In genomic region chr5:180291943-180292831, GRCh38 we compare ENCODE assay signal across 1 cellular context.
TF ChIP-seq lines count a peak whose summit lies in the region.

TSS of gene MAPK9 (minus strand) at chr5:180292083. CDS start at chr5:180280561, 11,522 bp downstream.

TF ChIP-seq in WTC11, 78 proteins besides CTCF, POLR2A, EP300 and RAD21 (continued from another document and continues in another):
- TF ChIP-seq STAT6 (CRISPR knock-in tag; conservative IDR thresholded peaks at IDR 0.05; ENCODE audit: low read depth) (no peak), HMGA2 (CRISPR knock-in tag; IDR thresholded peaks at IDR 0.05) (no peak), GRHL2 (CRISPR knock-in tag; IDR thresholded peaks at IDR 0.05; ENCODE audit: insufficient replicate concordance, severe bottlenecking) (no peak), USF1 (CRISPR knock-in tag; IDR thresholded peaks at IDR 0.05) (peak; percentile 26; the same call in 1 of the 2 replicates), MYBL2 (CRISPR knock-in tag; IDR thresholded peaks at IDR 0.05) (peak; percentile 34; the same call in 1 of the 2 replicates), NR1H2 (CRISPR knock-in tag; IDR thresholded peaks at IDR 0.05) (no peak), JUN (CRISPR knock-in tag; IDR thresholded peaks at IDR 0.05) (peak; percentile 62; the same call in 1 of the 2 replicates), ZNF219 (CRISPR knock-in tag; IDR thresholded peaks at IDR 0.05; ENCODE audit: borderline replicate concordance) (no peak), GABPB1 (CRISPR knock-in tag; IDR thresholded peaks at IDR 0.05) (no peak), TEAD4 (CRISPR knock-in tag; IDR thresholded peaks at IDR 0.05) (no peak), RORB (CRISPR knock-in tag; IDR thresholded peaks at IDR 0.05) (no peak), IRF2 (CRISPR knock-in tag; IDR thresholded peaks at IDR 0.05; ENCODE audit: borderline replicate concordance, low read depth) (no peak), CBFB (CRISPR knock-in tag; IDR thresholded peaks at IDR 0.05; ENCODE audit: low read depth) (0 out of 2 replicates have a peak, but pooled peaks have one; percentile 29), ZNF425 (CRISPR knock-in tag; conservative IDR thresholded peaks at IDR 0.05) (no peak), NR2C2 (CRISPR knock-in tag; IDR thresholded peaks at IDR 0.05) (0 out of 2 replicates have a peak, but pooled peaks have one; percentile 19), EMX1 (CRISPR knock-in tag; IDR thresholded peaks at IDR 0.05) (no peak), ZNF263 (CRISPR knock-in tag; IDR thresholded peaks at IDR 0.05; ENCODE audit: low read depth) (0 out of 2 replicates have a peak, but pooled peaks have one; percentile 47), E2F5 (CRISPR knock-in tag; IDR thresholded peaks at IDR 0.05) (0 out of 2 replicates have a peak, but pooled peaks have one; percentile 50), NFYB (CRISPR knock-in tag; conservative IDR thresholded peaks at IDR 0.05; ENCODE audit: low read depth) (peak; percentile 95), ARID4B (CRISPR knock-in tag; IDR thresholded peaks at IDR 0.05; ENCODE audit: borderline replicate concordance) (peak; percentile 65), SOX15 (CRISPR knock-in tag; IDR thresholded peaks at IDR 0.05) (no peak), FOXP1 (CRISPR knock-in tag; IDR thresholded peaks at IDR 0.05; ENCODE audit: borderline replicate concordance) (peak; percentile 65; the same call in 1 of the 2 replicates), NR3C1 (CRISPR knock-in tag; conservative IDR thresholded peaks at IDR 0.05; ENCODE audit: low read depth) (0 out of 2 replicates have a peak, but pooled peaks have one; percentile 39), ETV6 (CRISPR knock-in tag; IDR thresholded peaks at IDR 0.05) (no peak), ZNF512 (CRISPR knock-in tag; IDR thresholded peaks at IDR 0.05; ENCODE audit: borderline replicate concordance) (no peak), ZNF671 (CRISPR knock-in tag; IDR thresholded peaks at IDR 0.05) (no peak)
- TF ChIP-seq, protein P1, sequence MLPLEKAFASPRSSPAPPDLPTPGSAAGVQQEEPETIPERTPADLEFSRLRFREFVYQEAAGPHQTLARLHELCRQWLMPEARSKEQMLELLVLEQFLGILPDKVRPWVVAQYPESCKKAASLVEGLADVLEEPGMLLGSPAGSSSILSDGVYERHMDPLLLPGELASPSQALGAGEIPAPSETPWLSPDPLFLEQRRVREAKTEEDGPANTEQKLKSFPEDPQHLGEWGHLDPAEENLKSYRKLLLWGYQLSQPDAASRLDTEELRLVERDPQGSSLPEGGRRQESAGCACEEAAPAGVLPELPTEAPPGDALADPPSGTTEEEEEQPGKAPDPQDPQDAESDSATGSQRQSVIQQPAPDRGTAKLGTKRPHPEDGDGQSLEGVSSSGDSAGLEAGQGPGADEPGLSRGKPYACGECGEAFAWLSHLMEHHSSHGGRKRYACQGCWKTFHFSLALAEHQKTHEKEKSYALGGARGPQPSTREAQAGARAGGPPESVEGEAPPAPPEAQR (CRISPR knock-in tag; IDR thresholded peaks at IDR 0.05), result no peak
- TF ChIP-seq, protein P2, sequence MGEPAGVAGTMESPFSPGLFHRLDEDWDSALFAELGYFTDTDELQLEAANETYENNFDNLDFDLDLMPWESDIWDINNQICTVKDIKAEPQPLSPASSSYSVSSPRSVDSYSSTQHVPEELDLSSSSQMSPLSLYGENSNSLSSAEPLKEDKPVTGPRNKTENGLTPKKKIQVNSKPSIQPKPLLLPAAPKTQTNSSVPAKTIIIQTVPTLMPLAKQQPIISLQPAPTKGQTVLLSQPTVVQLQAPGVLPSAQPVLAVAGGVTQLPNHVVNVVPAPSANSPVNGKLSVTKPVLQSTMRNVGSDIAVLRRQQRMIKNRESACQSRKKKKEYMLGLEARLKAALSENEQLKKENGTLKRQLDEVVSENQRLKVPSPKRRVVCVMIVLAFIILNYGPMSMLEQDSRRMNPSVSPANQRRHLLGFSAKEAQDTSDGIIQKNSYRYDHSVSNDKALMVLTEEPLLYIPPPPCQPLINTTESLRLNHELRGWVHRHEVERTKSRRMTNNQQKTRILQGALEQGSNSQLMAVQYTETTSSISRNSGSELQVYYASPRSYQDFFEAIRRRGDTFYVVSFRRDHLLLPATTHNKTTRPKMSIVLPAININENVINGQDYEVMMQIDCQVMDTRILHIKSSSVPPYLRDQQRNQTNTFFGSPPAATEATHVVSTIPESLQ (CRISPR knock-in tag; IDR thresholded peaks at IDR 0.05), result no peak
- TF ChIP-seq, protein P3, sequence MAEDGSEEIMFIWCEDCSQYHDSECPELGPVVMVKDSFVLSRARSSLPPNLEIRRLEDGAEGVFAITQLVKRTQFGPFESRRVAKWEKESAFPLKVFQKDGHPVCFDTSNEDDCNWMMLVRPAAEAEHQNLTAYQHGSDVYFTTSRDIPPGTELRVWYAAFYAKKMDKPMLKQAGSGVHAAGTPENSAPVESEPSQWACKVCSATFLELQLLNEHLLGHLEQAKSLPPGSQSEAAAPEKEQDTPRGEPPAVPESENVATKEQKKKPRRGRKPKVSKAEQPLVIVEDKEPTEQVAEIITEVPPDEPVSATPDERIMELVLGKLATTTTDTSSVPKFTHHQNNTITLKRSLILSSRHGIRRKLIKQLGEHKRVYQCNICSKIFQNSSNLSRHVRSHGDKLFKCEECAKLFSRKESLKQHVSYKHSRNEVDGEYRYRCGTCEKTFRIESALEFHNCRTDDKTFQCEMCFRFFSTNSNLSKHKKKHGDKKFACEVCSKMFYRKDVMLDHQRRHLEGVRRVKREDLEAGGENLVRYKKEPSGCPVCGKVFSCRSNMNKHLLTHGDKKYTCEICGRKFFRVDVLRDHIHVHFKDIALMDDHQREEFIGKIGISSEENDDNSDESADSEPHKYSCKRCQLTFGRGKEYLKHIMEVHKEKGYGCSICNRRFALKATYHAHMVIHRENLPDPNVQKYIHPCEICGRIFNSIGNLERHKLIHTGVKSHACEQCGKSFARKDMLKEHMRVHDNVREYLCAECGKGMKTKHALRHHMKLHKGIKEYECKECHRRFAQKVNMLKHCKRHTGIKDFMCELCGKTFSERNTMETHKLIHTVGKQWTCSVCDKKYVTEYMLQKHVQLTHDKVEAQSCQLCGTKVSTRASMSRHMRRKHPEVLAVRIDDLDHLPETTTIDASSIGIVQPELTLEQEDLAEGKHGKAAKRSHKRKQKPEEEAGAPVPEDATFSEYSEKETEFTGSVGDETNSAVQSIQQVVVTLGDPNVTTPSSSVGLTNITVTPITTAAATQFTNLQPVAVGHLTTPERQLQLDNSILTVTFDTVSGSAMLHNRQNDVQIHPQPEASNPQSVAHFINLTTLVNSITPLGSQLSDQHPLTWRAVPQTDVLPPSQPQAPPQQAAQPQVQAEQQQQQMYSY (CRISPR knock-in tag; IDR thresholded peaks at IDR 0.05), result 0 out of 2 replicates have a peak, but pooled peaks have one; percentile 21
- TF ChIP-seq, protein P4, sequence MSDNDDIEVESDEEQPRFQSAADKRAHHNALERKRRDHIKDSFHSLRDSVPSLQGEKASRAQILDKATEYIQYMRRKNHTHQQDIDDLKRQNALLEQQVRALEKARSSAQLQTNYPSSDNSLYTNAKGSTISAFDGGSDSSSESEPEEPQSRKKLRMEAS (CRISPR knock-in tag; IDR thresholded peaks at IDR 0.05), result no peak; the same call in 1 of the 2 replicates
